9 cellular contexts compared by ENCODE assay signal in the genomic region with DNA sequence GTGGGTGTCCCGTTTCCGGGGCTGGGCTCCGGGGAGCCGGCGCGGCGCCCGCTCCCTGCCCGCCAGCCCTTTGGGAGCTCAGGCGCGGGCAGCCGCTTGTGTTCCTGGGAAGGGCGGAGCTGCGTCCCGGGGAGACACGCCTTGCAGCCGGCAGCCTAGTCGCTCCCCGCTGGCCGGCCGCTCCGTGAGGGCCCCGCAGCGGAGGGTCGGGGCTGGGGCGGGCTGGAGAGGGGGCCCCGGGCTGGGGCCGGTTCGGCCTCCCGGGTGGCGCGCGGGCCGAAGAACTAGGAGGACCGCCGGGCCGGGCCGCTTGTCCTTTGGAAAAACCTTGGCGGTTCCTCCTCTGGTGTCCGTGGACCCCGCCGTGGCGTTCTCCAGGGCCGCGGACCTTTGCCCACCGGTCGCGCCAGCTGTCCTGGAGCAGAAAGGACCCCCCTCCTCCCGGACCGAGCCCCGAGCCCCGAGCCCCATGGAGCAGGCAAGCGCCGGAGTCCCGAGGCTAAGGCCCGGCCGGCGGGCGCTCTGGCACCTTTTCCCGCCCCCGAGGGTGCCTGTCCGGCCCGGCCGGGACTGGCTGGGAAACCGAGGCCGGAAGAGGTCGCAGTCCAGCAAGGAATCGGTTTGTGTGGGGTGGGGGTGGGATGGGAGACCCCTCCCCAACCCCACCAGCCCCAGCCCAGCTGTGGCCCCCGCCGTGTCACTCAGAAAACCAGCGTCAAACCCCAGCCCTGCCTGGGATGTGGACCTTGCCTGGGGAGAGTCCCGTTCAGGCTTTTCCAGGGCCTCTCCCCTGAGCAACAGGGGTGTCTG. TPM values are rescaled to one million over a fixed set of nuclear protein-coding genes. Genes with fewer than 3 reads are reported as not detected.
DNase-seq lines count a peak whose midpoint lies in the region; ATAC-seq and TF ChIP-seq lines count a peak whose summit lies in the region.
"Had no signal": no experiment of that assay in that cellular context is flagged by ENCODE, and none has a peak within 500 bp of the region (broad histone marks: within the 10 kb centered on the region; RNA-seq: fewer than 3 reads in every experiment).

No MANE protein-coding gene starts in this region.

- TF ChIP-seq EP300 in neural cell (conservative IDR thresholded peaks at IDR 0.05; ENCODE audit: poor library complexity, severe bottlenecking): no peak

- no peaks in the 10 kb centered on the region for H3F3A ChIP-seq in neural cell (ENCODE audit: insufficient read depth, low read length, poor library complexity, severe bottlenecking)

- peak; percentile 51 for ATAC-seq in HG02610 (IDR thresholded peaks at IDR 0.05; ENCODE audit: unreplicated experiment)
- peak; percentile 32 for ATAC-seq in T-helper 17 cell

- H3K27me3 ChIP-seq in neural cell (ENCODE audit: insufficient read depth, low read depth, low read length): peaks cover 24% of the 10 kb centered on the region

- TF ChIP-seq CTCF in fibroblast of mammary gland (conservative IDR thresholded peaks at IDR 0.05; ENCODE audit: control insufficient read depth, insufficient read depth, low read depth, low read length) (no peak), neural cell (IDR thresholded peaks at IDR 0.05; ENCODE audit: poor library complexity, severe bottlenecking) (no peak)

- DNase-seq in EH (ENCODE audit: low read depth) (peak; percentile 70), T-helper 17 cell (no peak), fibroblast of mammary gland (ENCODE audit: low read depth) (peak; percentile 72), GOT3 (lab: John Stamatoyannopoulos, UW) (no peak), germinal center (ENCODE audit: low spot score) (no peak)
- no peak for DNase-seq in activated T-helper 2 cell treated with anti-CD3 and anti-CD28 coated beads, Interferon-gamma antibody, Interleukin-2, Interleukin-4, amounts not matched to agents 10 μg/mL and 5 μg/mL and 100 μg/mL, durations not matched to agents 14 hours and 24 hours and 36 hours (ENCODE audit: low spot score)

- H3K9me3 ChIP-seq in T-helper 17 cell (ENCODE audit: control insufficient read depth, low read length, poor library complexity, severe bottlenecking) (no peaks in the 10 kb centered on the region), neural cell (ENCODE audit: low read length) (no peaks in the 10 kb centered on the region)

- H3K36me3 ChIP-seq in neural cell (ENCODE audit: insufficient read depth, low read length): no peaks in the 10 kb centered on the region

- H3K4me3 Mint-ChIP-seq in T-helper 17 cell: peak overlapping the region; percentile 19
- no peak overlapping the region for H3K4me3 Mint-ChIP-seq in activated T-helper 2 cell treated with anti-CD3 and anti-CD28 coated beads, Interferon-gamma antibody, Interleukin-2, Interleukin-4, amounts not matched to agents 10 μg/mL and 5 μg/mL and 100 μg/mL, durations not matched to agents 14 hours and 24 hours and 36 hours (ENCODE audit: low read depth)
- H3K4me3 Mint-ChIP-seq: T-helper 1 cell treated with Interleukin-12 subunit alpha and Interleukin-12 subunit beta and Interleukin-4 antibody, amounts not matched to agents 30 μg/mL and 1 μg/mL, for 36 hours had no signal

- H2AFZ ChIP-seq in neural cell (ENCODE audit: low read depth, low read length): peak overlapping the region; percentile 36

- peaks cover 6% of the 10 kb centered on the region for H3K36me3 Mint-ChIP-seq in T-helper 17 cell (ENCODE audit: low read depth)
- no peaks in the 10 kb centered on the region for H3K36me3 Mint-ChIP-seq in activated T-helper 2 cell treated with anti-CD3 and anti-CD28 coated beads, Interferon-gamma antibody, Interleukin-2, Interleukin-4, amounts not matched to agents 10 μg/mL and 5 μg/mL and 100 μg/mL, durations not matched to agents 14 hours and 24 hours and 36 hours (ENCODE audit: low read depth)

- peak overlapping the region; percentile 32 for H3K4me2 ChIP-seq in neural cell (ENCODE audit: low read length)

- H3K9me2 ChIP-seq in neural cell (ENCODE audit: insufficient read depth, low read length): no peaks in the 10 kb centered on the region

- H3K79me2 ChIP-seq in neural cell (replicated peaks; ENCODE audit: insufficient read depth, low read length): no peaks in the 10 kb centered on the region

- H3K4me3 ChIP-seq in fibroblast of mammary gland (ENCODE audit: control insufficient read depth, low read depth, low read length) (peak overlapping the region; percentile 59), neural cell (ENCODE audit: low read length) (peak overlapping the region; percentile 73)

- peaks cover 75% of the 10 kb centered on the region for H3K27me3 Mint-ChIP-seq in T-helper 17 cell
- peaks cover 42% of the 10 kb centered on the region for H3K27me3 Mint-ChIP-seq in activated T-helper 2 cell treated with anti-CD3 and anti-CD28 coated beads, Interferon-gamma antibody, Interleukin-2, Interleukin-4, amounts not matched to agents 10 μg/mL and 5 μg/mL and 100 μg/mL, durations not matched to agents 14 hours and 24 hours and 36 hours (ENCODE audit: low read depth)

- intact Hi-C loops in activated T-helper 2 cell treated with anti-CD3 and anti-CD28 coated beads, Interferon-gamma antibody, Interleukin-2, Interleukin-4, amounts not matched to agents 10 μg/mL and 5 μg/mL and 100 μg/mL, durations not matched to agents 14 hours and 24 hours and 36 hours (cut with micrococcal nuclease): no loop called here

- no peak for TF ChIP-seq RAD21 in neural cell (conservative IDR thresholded peaks at IDR 0.05)

- H4K20me1 ChIP-seq in neural cell (ENCODE audit: insufficient read depth): no peaks in the 10 kb centered on the region

- no peak overlapping the region for H3K27ac ChIP-seq in neural cell (ENCODE audit: low read length)

- H3K4me1 Mint-ChIP-seq in T-helper 17 cell: peaks cover 6% of the 10 kb centered on the region
- peaks cover 4% of the 10 kb centered on the region for H3K4me1 Mint-ChIP-seq in activated T-helper 2 cell treated with anti-CD3 and anti-CD28 coated beads, Interferon-gamma antibody, Interleukin-2, Interleukin-4, amounts not matched to agents 10 μg/mL and 5 μg/mL and 100 μg/mL, durations not matched to agents 14 hours and 24 hours and 36 hours (ENCODE audit: low read depth)

- no peaks in the 10 kb centered on the region for H3K9me3 Mint-ChIP-seq in activated T-helper 2 cell treated with anti-CD3 and anti-CD28 coated beads, Interferon-gamma antibody, Interleukin-2, Interleukin-4, amounts not matched to agents 10 μg/mL and 5 μg/mL and 100 μg/mL, durations not matched to agents 14 hours and 24 hours and 36 hours
- H3K9me3 Mint-ChIP-seq: T-helper 1 cell treated with Interleukin-12 subunit alpha and Interleukin-12 subunit beta and Interleukin-4 antibody, amounts not matched to agents 30 μg/mL and 1 μg/mL, for 36 hours had no signal

- no peak overlapping the region for H3K27ac Mint-ChIP-seq in T-helper 17 cell
- H3K27ac Mint-ChIP-seq in activated T-helper 2 cell treated with anti-CD3 and anti-CD28 coated beads, Interferon-gamma antibody, Interleukin-2, Interleukin-4, amounts not matched to agents 10 μg/mL and 5 μg/mL and 100 μg/mL, durations not matched to agents 14 hours and 24 hours and 36 hours: no peak overlapping the region
- H3K27ac Mint-ChIP-seq: T-helper 1 cell treated with Interleukin-12 subunit alpha and Interleukin-12 subunit beta and Interleukin-4 antibody, amounts not matched to agents 30 μg/mL and 1 μg/mL, for 36 hours had no signal

- H3K9ac ChIP-seq in neural cell (ENCODE audit: low read length): peak overlapping the region; percentile 55

TF ChIP-seq in neural cell, 6 proteins besides CTCF, POLR2A, EP300 and RAD21 (continues in another document):
- TF ChIP-seq SMC3 (conservative IDR thresholded peaks at IDR 0.05; ENCODE audit: poor library complexity) (no peak), TAF1 (IDR thresholded peaks at IDR 0.05; ENCODE audit: low read depth) (no peak), EZH2 (IDR thresholded peaks at IDR 0.05; ENCODE audit: borderline replicate concordance, insufficient read depth, low read length, poor library complexity, severe bottlenecking) (no peak), POLR2AphosphoS5 (IDR thresholded peaks at IDR 0.05) (no peak), MXI1 (conservative IDR thresholded peaks at IDR 0.05; ENCODE audit: poor library complexity, severe bottlenecking) (no peak)

RNA-seq across cellular contexts. Expression of a gene that starts 6.8 kb away (rescaled TPM):
- total RNA-seq in T-helper 17 cell: 1 to 10 TPM; 3.5 to 3.6 TPM
- polyA plus RNA-seq in neural cell: 6.9 and 9.8 TPM in 2 replicates
- polyA minus RNA-seq in neural cell: 2.9 and 5.1 TPM in 2 replicates
- 10.0 and 10.8 TPM in 2 replicates for total RNA-seq in activated T-helper 2 cell treated with anti-CD3 and anti-CD28 coated beads, Interferon-gamma antibody, Interleukin-2, Interleukin-4, amounts not matched to agents 10 μg/mL and 5 μg/mL and 100 μg/mL, durations not matched to agents 14 hours and 24 hours and 36 hours

RNA-seq across cellular contexts. Expression of a gene that starts 13.4 kb away (rescaled TPM):
- total RNA-seq in T-helper 17 cell: 1 to 10 TPM; 4.7 to 5.3 TPM
- polyA plus RNA-seq in neural cell: not detected in 2 replicates
- polyA minus RNA-seq in neural cell: not detected in 2 replicates
- total RNA-seq in activated T-helper 2 cell treated with anti-CD3 and anti-CD28 coated beads, Interferon-gamma antibody, Interleukin-2, Interleukin-4, amounts not matched to agents 10 μg/mL and 5 μg/mL and 100 μg/mL, durations not matched to agents 14 hours and 24 hours and 36 hours: 1.6 and 1.8 TPM in 2 replicates

RNA-seq across cellular contexts. Expression of a gene that starts 27.7 kb away (rescaled TPM):
- total RNA-seq in T-helper 17 cell: 1 to 10 TPM in 1 of 2 donors, under 1 TPM in 1; 0.62 to 1.6 TPM
- not detected in 2 replicates for polyA plus RNA-seq in neural cell
- polyA minus RNA-seq in neural cell: not detected in 2 replicates
- total RNA-seq in activated T-helper 2 cell treated with anti-CD3 and anti-CD28 coated beads, Interferon-gamma antibody, Interleukin-2, Interleukin-4, amounts not matched to agents 10 μg/mL and 5 μg/mL and 100 μg/mL, durations not matched to agents 14 hours and 24 hours and 36 hours: 1.3 and 1.9 TPM in 2 replicates

Comparison
In these comparisons a context has a peak if more than half of its experiments do, and no peak if none do; other contexts are left out.
1. DNase-seq: peak in EH (single experiment) and fibroblast of mammary gland (single experiment); none in T-helper 17 cell (0 of 3), GOT3 (single experiment), germinal center (single experiment) and activated T-helper 2 cell treated with anti-CD3 and anti-CD28 coated beads, Interferon-gamma antibody, Interleukin-2, Interleukin-4, amounts not matched to agents 10 μg/mL and 5 μg/mL and 100 μg/mL, durations not matched to agents 14 hours and 24 hours and 36 hours (single experiment).